In genomic region chr7:77799078-77799964, GRCh38 we compare ENCODE assay signal across 1 cellular context.
TF ChIP-seq lines count a peak whose summit lies in the region.

No MANE protein-coding gene starts in this region.

TF ChIP-seq in HepG2, 621 proteins besides CTCF, POLR2A, EP300 and RAD21 (continued from another document):
- TF ChIP-seq POGK (CRISPR knock-in tag; conservative IDR thresholded peaks at IDR 0.05) (no peak; the same call in 1 of the 2 replicates), KDM4B (CRISPR knock-in tag; IDR thresholded peaks at IDR 0.05) (no peak), ZBTB49 (CRISPR knock-in tag; IDR thresholded peaks at IDR 0.05; ENCODE audit: borderline replicate concordance) (no peak), TCF7 (IDR thresholded peaks at IDR 0.05; ENCODE audit: low read depth) (no peak), BATF2 (CRISPR knock-in tag; IDR thresholded peaks at IDR 0.05) (no peak), SIX1 (CRISPR knock-in tag; IDR thresholded peaks at IDR 0.05; ENCODE audit: borderline replicate concordance) (no peak), STAT6 (CRISPR knock-in tag; IDR thresholded peaks at IDR 0.05; ENCODE audit: borderline replicate concordance) (no peak), NR1H2 (CRISPR knock-in tag; IDR thresholded peaks at IDR 0.05; ENCODE audit: borderline replicate concordance, low read depth) (no peak), IKZF5 (CRISPR knock-in tag; IDR thresholded peaks at IDR 0.05) (no peak), ZNF318 (CRISPR knock-in tag; IDR thresholded peaks at IDR 0.05) (no peak), ZNF280B (CRISPR knock-in tag; IDR thresholded peaks at IDR 0.05; ENCODE audit: borderline replicate concordance) (no peak), ZNF24 (IDR thresholded peaks at IDR 0.05) (no peak), ZNF562 (CRISPR knock-in tag; IDR thresholded peaks at IDR 0.05; ENCODE audit: borderline replicate concordance) (no peak), ZNF513 (CRISPR knock-in tag; conservative IDR thresholded peaks at IDR 0.05) (no peak)
